Comparison of ENCODE assay signal across 1 cellular context in the genomic region with DNA sequence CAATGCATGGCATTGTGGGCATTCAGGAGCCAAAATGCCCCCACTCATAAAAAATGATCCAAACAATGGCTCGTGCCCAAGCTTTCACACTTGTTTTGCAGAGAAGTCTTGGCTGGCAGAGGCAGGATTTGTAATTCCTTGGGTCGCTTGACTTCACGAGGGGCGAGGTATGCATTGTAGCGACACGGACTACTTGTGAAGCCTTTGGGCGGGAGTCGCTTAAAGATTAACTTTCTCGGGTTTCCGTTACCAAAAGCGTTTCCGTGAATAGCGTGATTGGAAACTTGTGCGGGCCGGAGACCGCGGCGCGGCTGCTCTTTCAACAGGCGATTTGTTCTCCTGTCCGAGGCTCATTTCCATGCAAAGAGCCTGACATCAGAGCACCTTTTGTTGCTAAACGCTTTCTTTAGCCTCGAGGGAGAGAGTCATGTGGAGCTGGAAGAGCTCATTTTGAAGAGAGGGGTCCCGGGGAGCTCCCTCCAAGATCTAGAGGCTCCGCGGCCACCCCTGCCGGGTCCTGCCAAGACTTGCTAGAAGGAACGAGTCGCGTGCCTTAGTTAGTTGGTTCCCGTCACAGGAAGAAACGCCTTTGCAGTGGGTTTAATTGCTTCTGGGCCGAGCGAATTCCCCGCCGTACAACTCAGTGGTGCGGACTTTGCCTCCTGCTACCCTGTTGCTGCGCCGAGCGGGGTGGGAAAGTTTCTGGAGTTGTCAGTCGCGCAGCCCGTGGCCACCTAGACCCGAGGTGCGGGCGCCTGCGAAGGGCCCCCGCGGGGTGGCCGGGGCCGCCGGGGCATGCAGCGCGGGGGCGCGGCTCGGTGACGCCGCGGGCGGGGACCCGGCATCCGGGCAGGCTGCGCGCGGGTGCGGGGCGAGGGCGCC.
TF ChIP-seq lines count a peak whose summit lies in the region.

A gene (plus strand): TSS at position 693 of the 882 bp plus-strand sequence. CDS start 230 bp downstream, outside the sequence.

TF ChIP-seq in GM12878, 131 proteins besides CTCF, POLR2A, EP300 and RAD21:
- TF ChIP-seq HDAC2 (IDR thresholded peaks at IDR 0.05), result no peak
- TF ChIP-seq FOXK2 (IDR thresholded peaks at IDR 0.05), result peak; percentile 90
- TF ChIP-seq EGR1 (IDR thresholded peaks at IDR 0.05; ENCODE audit: borderline replicate concordance in 1 of 2, low read depth in 2 of 2, low read length in 2 of 2), result no peak
- TF ChIP-seq CHD2 (IDR thresholded peaks at IDR 0.05; ENCODE audit: borderline replicate concordance, low read depth, low read length), result no peak
- TF ChIP-seq HDGF (IDR thresholded peaks at IDR 0.05), result no peak
- TF ChIP-seq MXI1 (IDR thresholded peaks at IDR 0.05; ENCODE audit: low read depth, low read length), result no peak
- TF ChIP-seq SMARCA5 (IDR thresholded peaks at IDR 0.05), result no peak
- TF ChIP-seq CBX5 (IDR thresholded peaks at IDR 0.05; ENCODE audit: low read depth), result no peak
- no peak for TF ChIP-seq NFIC (IDR thresholded peaks at IDR 0.05; ENCODE audit: low read depth, low read length)
- TF ChIP-seq, protein P1, sequence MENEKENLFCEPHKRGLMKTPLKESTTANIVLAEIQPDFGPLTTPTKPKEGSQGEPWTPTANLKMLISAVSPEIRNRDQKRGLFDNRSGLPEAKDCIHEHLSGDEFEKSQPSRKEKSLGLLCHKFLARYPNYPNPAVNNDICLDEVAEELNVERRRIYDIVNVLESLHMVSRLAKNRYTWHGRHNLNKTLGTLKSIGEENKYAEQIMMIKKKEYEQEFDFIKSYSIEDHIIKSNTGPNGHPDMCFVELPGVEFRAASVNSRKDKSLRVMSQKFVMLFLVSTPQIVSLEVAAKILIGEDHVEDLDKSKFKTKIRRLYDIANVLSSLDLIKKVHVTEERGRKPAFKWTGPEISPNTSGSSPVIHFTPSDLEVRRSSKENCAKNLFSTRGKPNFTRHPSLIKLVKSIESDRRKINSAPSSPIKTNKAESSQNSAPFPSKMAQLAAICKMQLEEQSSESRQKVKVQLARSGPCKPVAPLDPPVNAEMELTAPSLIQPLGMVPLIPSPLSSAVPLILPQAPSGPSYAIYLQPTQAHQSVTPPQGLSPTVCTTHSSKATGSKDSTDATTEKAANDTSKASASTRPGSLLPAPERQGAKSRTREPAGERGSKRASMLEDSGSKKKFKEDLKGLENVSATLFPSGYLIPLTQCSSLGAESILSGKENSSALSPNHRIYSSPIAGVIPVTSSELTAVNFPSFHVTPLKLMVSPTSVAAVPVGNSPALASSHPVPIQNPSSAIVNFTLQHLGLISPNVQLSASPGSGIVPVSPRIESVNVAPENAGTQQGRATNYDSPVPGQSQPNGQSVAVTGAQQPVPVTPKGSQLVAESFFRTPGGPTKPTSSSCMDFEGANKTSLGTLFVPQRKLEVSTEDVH (IDR thresholded peaks at IDR 0.05; ENCODE audit: low read depth, partially characterized antibody), result no peak
- TF ChIP-seq SREBF1 (IDR thresholded peaks at IDR 0.05; ENCODE audit: low read length), result no peak
- TF ChIP-seq SMAD1 (IDR thresholded peaks at IDR 0.05; ENCODE audit: low read depth, partially characterized antibody), result no peak
- TF ChIP-seq, protein P2, sequence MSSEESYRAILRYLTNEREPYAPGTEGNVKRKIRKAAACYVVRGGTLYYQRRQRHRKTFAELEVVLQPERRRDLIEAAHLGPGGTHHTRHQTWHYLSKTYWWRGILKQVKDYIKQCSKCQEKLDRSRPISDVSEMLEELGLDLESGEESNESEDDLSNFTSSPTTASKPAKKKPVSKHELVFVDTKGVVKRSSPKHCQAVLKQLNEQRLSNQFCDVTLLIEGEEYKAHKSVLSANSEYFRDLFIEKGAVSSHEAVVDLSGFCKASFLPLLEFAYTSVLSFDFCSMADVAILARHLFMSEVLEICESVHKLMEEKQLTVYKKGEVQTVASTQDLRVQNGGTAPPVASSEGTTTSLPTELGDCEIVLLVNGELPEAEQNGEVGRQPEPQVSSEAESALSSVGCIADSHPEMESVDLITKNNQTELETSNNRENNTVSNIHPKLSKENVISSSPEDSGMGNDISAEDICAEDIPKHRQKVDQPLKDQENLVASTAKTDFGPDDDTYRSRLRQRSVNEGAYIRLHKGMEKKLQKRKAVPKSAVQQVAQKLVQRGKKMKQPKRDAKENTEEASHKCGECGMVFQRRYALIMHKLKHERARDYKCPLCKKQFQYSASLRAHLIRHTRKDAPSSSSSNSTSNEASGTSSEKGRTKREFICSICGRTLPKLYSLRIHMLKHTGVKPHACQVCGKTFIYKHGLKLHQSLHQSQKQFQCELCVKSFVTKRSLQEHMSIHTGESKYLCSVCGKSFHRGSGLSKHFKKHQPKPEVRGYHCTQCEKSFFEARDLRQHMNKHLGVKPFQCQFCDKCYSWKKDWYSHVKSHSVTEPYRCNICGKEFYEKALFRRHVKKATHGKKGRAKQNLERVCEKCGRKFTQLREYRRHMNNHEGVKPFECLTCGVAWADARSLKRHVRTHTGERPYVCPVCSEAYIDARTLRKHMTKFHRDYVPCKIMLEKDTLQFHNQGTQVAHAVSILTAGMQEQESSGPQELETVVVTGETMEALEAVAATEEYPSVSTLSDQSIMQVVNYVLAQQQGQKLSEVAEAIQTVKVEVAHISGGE (CRISPR knock-in tag; IDR thresholded peaks at IDR 0.05), result no peak
- TF ChIP-seq, protein P3, sequence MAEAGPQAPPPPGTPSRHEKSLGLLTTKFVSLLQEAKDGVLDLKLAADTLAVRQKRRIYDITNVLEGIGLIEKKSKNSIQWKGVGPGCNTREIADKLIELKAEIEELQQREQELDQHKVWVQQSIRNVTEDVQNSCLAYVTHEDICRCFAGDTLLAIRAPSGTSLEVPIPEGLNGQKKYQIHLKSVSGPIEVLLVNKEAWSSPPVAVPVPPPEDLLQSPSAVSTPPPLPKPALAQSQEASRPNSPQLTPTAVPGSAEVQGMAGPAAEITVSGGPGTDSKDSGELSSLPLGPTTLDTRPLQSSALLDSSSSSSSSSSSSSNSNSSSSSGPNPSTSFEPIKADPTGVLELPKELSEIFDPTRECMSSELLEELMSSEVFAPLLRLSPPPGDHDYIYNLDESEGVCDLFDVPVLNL (IDR thresholded peaks at IDR 0.05; ENCODE audit: low read depth, low read length), result no peak
- TF ChIP-seq KLF5 (IDR thresholded peaks at IDR 0.05; ENCODE audit: partially characterized antibody), result peak; percentile 95
- TF ChIP-seq, protein P4, sequence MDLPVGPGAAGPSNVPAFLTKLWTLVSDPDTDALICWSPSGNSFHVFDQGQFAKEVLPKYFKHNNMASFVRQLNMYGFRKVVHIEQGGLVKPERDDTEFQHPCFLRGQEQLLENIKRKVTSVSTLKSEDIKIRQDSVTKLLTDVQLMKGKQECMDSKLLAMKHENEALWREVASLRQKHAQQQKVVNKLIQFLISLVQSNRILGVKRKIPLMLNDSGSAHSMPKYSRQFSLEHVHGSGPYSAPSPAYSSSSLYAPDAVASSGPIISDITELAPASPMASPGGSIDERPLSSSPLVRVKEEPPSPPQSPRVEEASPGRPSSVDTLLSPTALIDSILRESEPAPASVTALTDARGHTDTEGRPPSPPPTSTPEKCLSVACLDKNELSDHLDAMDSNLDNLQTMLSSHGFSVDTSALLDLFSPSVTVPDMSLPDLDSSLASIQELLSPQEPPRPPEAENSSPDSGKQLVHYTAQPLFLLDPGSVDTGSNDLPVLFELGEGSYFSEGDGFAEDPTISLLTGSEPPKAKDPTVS (IDR thresholded peaks at IDR 0.05; ENCODE audit: low read depth, low read length), result no peak
- peak; percentile 48; the same call in 1 of the 2 replicates for TF ChIP-seq JUND (IDR thresholded peaks at IDR 0.05; ENCODE audit: low read depth, low read length)
- TF ChIP-seq CEBPB (IDR thresholded peaks at IDR 0.05; ENCODE audit: borderline replicate concordance in 1 of 2, low read depth in 2 of 2, low read length in 2 of 2), result no peak
- peak; percentile 84; the same call in 1 of the 2 replicates for TF ChIP-seq CHD1 (IDR thresholded peaks at IDR 0.05; ENCODE audit: low read depth, low read length)
- TF ChIP-seq TAF1 (IDR thresholded peaks at IDR 0.05; ENCODE audit: borderline replicate concordance, low read depth, low read length), result no peak
- TF ChIP-seq DPF2 (IDR thresholded peaks at IDR 0.05), result no peak
- TF ChIP-seq CREM (IDR thresholded peaks at IDR 0.05; ENCODE audit: low read depth), result no peak
- no peak for TF ChIP-seq ZNF274 (IDR thresholded peaks at IDR 0.05; ENCODE audit: insufficient read depth, insufficient read length)
- TF ChIP-seq EZH2 (IDR thresholded peaks at IDR 0.05; ENCODE audit: borderline replicate concordance, control insufficient read depth, low read depth, low read length), result 0 out of 2 replicates have a peak, but pooled peaks have one; percentile 74
- TF ChIP-seq ZNF217 (IDR thresholded peaks at IDR 0.05), result no peak
- peak; percentile 63 to 67 for TF ChIP-seq BHLHE40 (IDR thresholded peaks at IDR 0.05; ENCODE audit: borderline replicate concordance in 1 of 2, low read depth in 2 of 2, low read length in 1 of 2)
- TF ChIP-seq ATF7 (IDR thresholded peaks at IDR 0.05; ENCODE audit: low read depth), result peak; percentile 87; the same call in 1 of the 2 replicates
- TF ChIP-seq, protein P5, sequence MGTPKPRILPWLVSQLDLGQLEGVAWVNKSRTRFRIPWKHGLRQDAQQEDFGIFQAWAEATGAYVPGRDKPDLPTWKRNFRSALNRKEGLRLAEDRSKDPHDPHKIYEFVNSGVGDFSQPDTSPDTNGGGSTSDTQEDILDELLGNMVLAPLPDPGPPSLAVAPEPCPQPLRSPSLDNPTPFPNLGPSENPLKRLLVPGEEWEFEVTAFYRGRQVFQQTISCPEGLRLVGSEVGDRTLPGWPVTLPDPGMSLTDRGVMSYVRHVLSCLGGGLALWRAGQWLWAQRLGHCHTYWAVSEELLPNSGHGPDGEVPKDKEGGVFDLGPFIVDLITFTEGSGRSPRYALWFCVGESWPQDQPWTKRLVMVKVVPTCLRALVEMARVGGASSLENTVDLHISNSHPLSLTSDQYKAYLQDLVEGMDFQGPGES (IDR thresholded peaks at IDR 0.05), result no peak
- TF ChIP-seq ZNF24 (IDR thresholded peaks at IDR 0.05), result no peak
- no peak for TF ChIP-seq HDAC6 (IDR thresholded peaks at IDR 0.05; ENCODE audit: unreplicated experiment)
- TF ChIP-seq, protein P6, sequence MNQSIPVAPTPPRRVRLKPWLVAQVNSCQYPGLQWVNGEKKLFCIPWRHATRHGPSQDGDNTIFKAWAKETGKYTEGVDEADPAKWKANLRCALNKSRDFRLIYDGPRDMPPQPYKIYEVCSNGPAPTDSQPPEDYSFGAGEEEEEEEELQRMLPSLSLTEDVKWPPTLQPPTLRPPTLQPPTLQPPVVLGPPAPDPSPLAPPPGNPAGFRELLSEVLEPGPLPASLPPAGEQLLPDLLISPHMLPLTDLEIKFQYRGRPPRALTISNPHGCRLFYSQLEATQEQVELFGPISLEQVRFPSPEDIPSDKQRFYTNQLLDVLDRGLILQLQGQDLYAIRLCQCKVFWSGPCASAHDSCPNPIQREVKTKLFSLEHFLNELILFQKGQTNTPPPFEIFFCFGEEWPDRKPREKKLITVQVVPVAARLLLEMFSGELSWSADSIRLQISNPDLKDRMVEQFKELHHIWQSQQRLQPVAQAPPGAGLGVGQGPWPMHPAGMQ (IDR thresholded peaks at IDR 0.05; ENCODE audit: borderline replicate concordance), result no peak
- TF ChIP-seq, protein P7, sequence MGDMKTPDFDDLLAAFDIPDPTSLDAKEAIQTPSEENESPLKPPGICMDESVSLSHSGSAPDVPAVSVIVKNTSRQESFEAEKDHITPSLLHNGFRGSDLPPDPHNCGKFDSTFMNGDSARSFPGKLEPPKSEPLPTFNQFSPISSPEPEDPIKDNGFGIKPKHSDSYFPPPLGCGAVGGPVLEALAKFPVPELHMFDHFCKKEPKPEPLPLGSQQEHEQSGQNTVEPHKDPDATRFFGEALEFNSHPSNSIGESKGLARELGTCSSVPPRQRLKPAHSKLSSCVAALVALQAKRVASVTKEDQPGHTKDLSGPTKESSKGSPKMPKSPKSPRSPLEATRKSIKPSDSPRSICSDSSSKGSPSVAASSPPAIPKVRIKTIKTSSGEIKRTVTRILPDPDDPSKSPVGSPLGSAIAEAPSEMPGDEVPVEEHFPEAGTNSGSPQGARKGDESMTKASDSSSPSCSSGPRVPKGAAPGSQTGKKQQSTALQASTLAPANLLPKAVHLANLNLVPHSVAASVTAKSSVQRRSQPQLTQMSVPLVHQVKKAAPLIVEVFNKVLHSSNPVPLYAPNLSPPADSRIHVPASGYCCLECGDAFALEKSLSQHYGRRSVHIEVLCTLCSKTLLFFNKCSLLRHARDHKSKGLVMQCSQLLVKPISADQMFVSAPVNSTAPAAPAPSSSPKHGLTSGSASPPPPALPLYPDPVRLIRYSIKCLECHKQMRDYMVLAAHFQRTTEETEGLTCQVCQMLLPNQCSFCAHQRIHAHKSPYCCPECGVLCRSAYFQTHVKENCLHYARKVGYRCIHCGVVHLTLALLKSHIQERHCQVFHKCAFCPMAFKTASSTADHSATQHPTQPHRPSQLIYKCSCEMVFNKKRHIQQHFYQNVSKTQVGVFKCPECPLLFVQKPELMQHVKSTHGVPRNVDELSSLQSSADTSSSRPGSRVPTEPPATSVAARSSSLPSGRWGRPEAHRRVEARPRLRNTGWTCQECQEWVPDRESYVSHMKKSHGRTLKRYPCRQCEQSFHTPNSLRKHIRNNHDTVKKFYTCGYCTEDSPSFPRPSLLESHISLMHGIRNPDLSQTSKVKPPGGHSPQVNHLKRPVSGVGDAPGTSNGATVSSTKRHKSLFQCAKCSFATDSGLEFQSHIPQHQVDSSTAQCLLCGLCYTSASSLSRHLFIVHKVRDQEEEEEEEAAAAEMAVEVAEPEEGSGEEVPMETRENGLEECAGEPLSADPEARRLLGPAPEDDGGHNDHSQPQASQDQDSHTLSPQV (IDR thresholded peaks at IDR 0.05), result no peak
- TF ChIP-seq, protein P8, sequence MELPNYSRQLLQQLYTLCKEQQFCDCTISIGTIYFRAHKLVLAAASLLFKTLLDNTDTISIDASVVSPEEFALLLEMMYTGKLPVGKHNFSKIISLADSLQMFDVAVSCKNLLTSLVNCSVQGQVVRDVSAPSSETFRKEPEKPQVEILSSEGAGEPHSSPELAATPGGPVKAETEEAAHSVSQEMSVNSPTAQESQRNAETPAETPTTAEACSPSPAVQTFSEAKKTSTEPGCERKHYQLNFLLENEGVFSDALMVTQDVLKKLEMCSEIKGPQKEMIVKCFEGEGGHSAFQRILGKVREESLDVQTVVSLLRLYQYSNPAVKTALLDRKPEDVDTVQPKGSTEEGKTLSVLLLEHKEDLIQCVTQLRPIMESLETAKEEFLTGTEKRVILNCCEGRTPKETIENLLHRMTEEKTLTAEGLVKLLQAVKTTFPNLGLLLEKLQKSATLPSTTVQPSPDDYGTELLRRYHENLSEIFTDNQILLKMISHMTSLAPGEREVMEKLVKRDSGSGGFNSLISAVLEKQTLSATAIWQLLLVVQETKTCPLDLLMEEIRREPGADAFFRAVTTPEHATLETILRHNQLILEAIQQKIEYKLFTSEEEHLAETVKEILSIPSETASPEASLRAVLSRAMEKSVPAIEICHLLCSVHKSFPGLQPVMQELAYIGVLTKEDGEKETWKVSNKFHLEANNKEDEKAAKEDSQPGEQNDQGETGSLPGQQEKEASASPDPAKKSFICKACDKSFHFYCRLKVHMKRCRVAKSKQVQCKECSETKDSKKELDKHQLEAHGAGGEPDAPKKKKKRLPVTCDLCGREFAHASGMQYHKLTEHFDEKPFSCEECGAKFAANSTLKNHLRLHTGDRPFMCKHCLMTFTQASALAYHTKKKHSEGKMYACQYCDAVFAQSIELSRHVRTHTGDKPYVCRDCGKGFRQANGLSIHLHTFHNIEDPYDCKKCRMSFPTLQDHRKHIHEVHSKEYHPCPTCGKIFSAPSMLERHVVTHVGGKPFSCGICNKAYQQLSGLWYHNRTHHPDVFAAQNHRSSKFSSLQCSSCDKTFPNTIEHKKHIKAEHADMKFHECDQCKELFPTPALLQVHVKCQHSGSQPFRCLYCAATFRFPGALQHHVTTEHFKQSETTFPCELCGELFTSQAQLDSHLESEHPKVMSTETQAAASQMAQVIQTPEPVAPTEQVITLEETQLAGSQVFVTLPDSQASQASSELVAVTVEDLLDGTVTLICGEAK (IDR thresholded peaks at IDR 0.05; ENCODE audit: borderline replicate concordance), result no peak
- TF ChIP-seq RFX5 (IDR thresholded peaks at IDR 0.05; ENCODE audit: low read depth, low read length), result no peak
- TF ChIP-seq TCF3 (IDR thresholded peaks at IDR 0.05; ENCODE audit: borderline replicate concordance, insufficient read depth, low read depth, low read length), result no peak
